Comparison of ENCODE assay signal across 8 cellular contexts in the genomic region with DNA sequence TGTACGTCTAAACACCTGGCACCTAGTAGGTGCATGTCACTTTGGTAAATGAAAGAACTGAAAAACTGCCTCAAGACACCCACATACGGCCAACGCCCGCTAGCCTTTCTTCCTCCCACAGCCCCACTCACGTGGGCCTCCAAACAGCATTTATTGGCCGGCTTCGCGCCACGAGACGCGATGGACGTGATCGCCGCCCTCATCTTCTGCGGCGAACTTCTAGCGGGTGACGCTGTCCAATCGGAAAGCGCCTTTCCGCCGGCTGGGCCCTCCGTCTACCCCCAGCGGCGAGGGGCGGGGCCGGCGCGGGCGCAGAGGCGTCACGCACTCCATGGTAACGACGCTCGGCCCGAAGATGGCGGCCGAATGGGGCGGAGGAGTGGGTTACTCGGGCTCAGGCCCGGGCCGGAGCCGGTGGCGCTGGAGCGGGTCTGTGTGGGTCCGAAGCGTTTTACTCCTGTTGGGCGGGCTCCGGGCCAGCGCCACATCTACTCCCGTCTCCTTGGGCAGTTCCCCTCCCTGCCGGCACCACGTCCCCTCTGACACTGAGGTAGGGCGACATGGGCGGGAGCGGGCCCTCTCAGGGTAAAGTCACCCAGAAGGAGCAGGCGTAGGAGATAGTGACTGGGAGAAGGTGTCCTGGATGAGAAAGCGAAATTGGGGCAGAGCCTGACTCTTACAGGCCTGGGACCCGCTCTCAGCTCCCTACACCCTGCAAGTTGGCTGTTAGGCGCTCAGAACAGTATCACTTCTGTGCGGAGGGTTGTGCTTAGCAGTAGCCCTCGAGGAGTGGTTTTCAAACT. TPM values are rescaled to one million over a fixed set of nuclear protein-coding genes. Genes with fewer than 3 reads are reported as not detected.
DNase-seq lines count a peak whose midpoint lies in the region; ATAC-seq, FAIRE-seq and TF ChIP-seq lines count a peak whose summit lies in the region.

TSS of gene LMLN (plus strand) at position 327 of the 803 bp plus-strand sequence. CDS start at position 356, 29 bp downstream.

- H2AFZ ChIP-seq in H1 (ENCODE audit: low read length): peak within 1 kb of the TSS; percentile 97

- DNase-seq in Caco-2 (peak; percentile 93 to 95), HTR-8/SVneo (ENCODE audit: insufficient read length, low spot score) (peak; percentile 92), NOMO-1 treated with DMSO at 0.1 percent for 48 hours (lab: John Stamatoyannopoulos, UW; ENCODE audit: unreplicated experiment) (peak; percentile 98), H1 (ENCODE audit: low read depth in 1 of 2, low spot score in 2 of 2) (peak; percentile 68 to 96), mesendoderm (peak; percentile 95)
- peak; percentile 97 for DNase-seq in activated CD8-positive, alpha-beta memory T cell treated with anti-CD3 and anti-CD28 coated beads, Interleukin-2, amount 10 ng/mL, durations not matched to agents 7 days and 5 days
- peak; percentile 93 for DNase-seq in stimulated activated CD8-positive, alpha-beta memory T cell treated with anti-CD3 and anti-CD28 coated beads, Interleukin-12 subunit alpha, Interleukin-12 subunit beta, amount 100 ng/mL, for 4 hours (ENCODE audit: low read depth)

- H4K8ac ChIP-seq in H1 (ENCODE audit: extremely low read depth, insufficient read depth, low read length) (peak within 1 kb of the TSS; percentile 35; the same call in 1 of the 2 replicates), mesendoderm (ENCODE audit: low read depth, low read length) (no peak within 1 kb of the TSS)

- peak within 1 kb of the TSS; percentile 86 for H3K27ac Mint-ChIP-seq in Caco-2 (ENCODE audit: unreplicated experiment)
- H3K27ac Mint-ChIP-seq in activated CD8-positive, alpha-beta memory T cell treated with anti-CD3 and anti-CD28 coated beads, Interleukin-2, amount 10 ng/mL, durations not matched to agents 7 days and 5 days: peak within 1 kb of the TSS; percentile 90

- no peaks in the 10 kb centered on the region for H3K79me1 ChIP-seq in H1 (ENCODE audit: low read depth, low read length)
- no peaks in the 10 kb centered on the region for H3K79me1 ChIP-seq in mesendoderm (ENCODE audit: low read length)

- no peak within 1 kb of the TSS for H2AK5ac ChIP-seq in H1 (ENCODE audit: low read depth, low read length)
- H2AK5ac ChIP-seq in mesendoderm (ENCODE audit: low read length): no peak within 1 kb of the TSS

- H3K4ac ChIP-seq in H1 (replicated peaks; ENCODE audit: insufficient read length, low read depth, low read length) (no peak within 1 kb of the TSS), mesendoderm (ENCODE audit: low read depth, low read length) (no peak within 1 kb of the TSS)

- H4K91ac ChIP-seq in H1 (replicated peaks; ENCODE audit: insufficient read length, low read length): no peak within 1 kb of the TSS

- peaks cover 11% of the 10 kb centered on the region for H3K4me1 Mint-ChIP-seq in Caco-2 (ENCODE audit: low read depth, unreplicated experiment)
- H3K4me1 Mint-ChIP-seq in activated CD8-positive, alpha-beta memory T cell treated with anti-CD3 and anti-CD28 coated beads, Interleukin-2, amount 10 ng/mL, durations not matched to agents 7 days and 5 days: peaks cover 47% of the 10 kb centered on the region

- FAIRE-seq in HTR-8/SVneo (lab: Jason Lieb, UNC): peak; percentile 84
- peak; percentile 32 for FAIRE-seq in H1 (lab: Jason Lieb, UNC)

- H4K5ac ChIP-seq in H1 (ENCODE audit: insufficient read length, low read depth, low read length) (no peak within 1 kb of the TSS), mesendoderm (ENCODE audit: low read length) (no peak within 1 kb of the TSS)

- H3K23me2 ChIP-seq in H1 (ENCODE audit: low read depth, low read length): peaks cover 9% of the 10 kb centered on the region

- ATAC-seq in GM21381 (IDR thresholded peaks at IDR 0.05; ENCODE audit: unreplicated experiment): peak; percentile 99
- ATAC-seq in activated CD8-positive, alpha-beta memory T cell treated with anti-CD3 and anti-CD28 coated beads, Interleukin-2, amount 10 ng/mL, durations not matched to agents 7 days and 5 days: peak; percentile 94

- WGBS in H1 (ENCODE audit: extremely low coverage in 1 of 2, insufficient coverage in 1 of 2, insufficient read length in 1 of 2, insufficient replicate concordance in 2 of 2, low coverage in 1 of 2, low lambda C conversion rate in 2 of 2, missing lambda C conversion rate in 1 of 2), 2 experiments: 1% methylated on average over 58 of the region's 62 CpGs; no CpG with 5 or more reads in 1 of the 2 experiments
- no CpG with 5 or more reads among the region's 62 CpGs for WGBS in mesendoderm (ENCODE audit: extremely low coverage, insufficient coverage, low lambda C conversion rate)

- peak; percentile 79 for TF ChIP-seq POLR2A in H1 (IDR thresholded peaks at IDR 0.05; ENCODE audit: control extremely low read depth in 1 of 2, low read depth in 2 of 2, low read length in 2 of 2)

- H3K4me3 ChIP-seq in Caco-2 (ENCODE audit: low read depth, low read length): peak within 1 kb of the TSS; percentile 75
- H3K4me3 ChIP-seq in H1 (ENCODE audit: extremely low read depth in 1 of 4, insufficient read depth in 2 of 4, low read depth in 3 of 4, low read length in 4 of 4): peak within 1 kb of the TSS; percentile 57 to 85 (median 78)
- H3K4me3 ChIP-seq in mesendoderm (ENCODE audit: low read length): peak within 1 kb of the TSS; percentile 20

- no peak within 1 kb of the TSS for H2BK120ac ChIP-seq in H1 (replicated peaks; ENCODE audit: low read depth, low read length)
- H2BK120ac ChIP-seq in mesendoderm (ENCODE audit: low read depth, low read length): no peak within 1 kb of the TSS

- no peak for TF ChIP-seq RAD21 in H1 (IDR thresholded peaks at IDR 0.05 in 1 of 2, conservative IDR thresholded peaks at IDR 0.05 in 1 of 2; ENCODE audit: low read depth in 2 of 2, low read length in 2 of 2)

- no peak within 1 kb of the TSS for H3K14ac ChIP-seq in H1 (ENCODE audit: insufficient read length)

- no peak within 1 kb of the TSS for H2BK20ac ChIP-seq in H1 (ENCODE audit: low read length)

- CTCF ChIA-PET in Caco-2 (lab: Charles Lee): no interaction called here
- CTCF ChIA-PET in activated CD8-positive, alpha-beta memory T cell treated with anti-CD3 and anti-CD28 coated beads, Interleukin-2, amount 10 ng/mL, durations not matched to agents 7 days and 5 days (lab: Charles Lee): interaction anchor here (1.2 kb wide), 1 partner anchor 54 kb away, joined by 3 read pairs; no protein-coding TSS in a partner anchor
- CTCF ChIA-PET in H1 (lab: Charles Lee; ENCODE audit: partially characterized antibody): no interaction called here

- H3K18ac ChIP-seq in H1 (ENCODE audit: extremely low read depth, low read length) (no peak within 1 kb of the TSS), mesendoderm (ENCODE audit: low read length) (no peak within 1 kb of the TSS)

- H3K4me2 ChIP-seq in H1 (ENCODE audit: insufficient read depth in 1 of 2, low read depth in 2 of 2, low read length in 2 of 2) (peak within 1 kb of the TSS; percentile 98 to 100), mesendoderm (ENCODE audit: low read length) (peak within 1 kb of the TSS; percentile 86)

- no peak within 1 kb of the TSS for H2BK5ac ChIP-seq in H1 (ENCODE audit: low read depth, low read length)
- no peak within 1 kb of the TSS for H2BK5ac ChIP-seq in mesendoderm (ENCODE audit: low read length)

- H2BK12ac ChIP-seq in H1 (ENCODE audit: low read depth, low read length): peak within 1 kb of the TSS; percentile 6; the same call in 1 of the 2 replicates

- peak within 1 kb of the TSS; percentile 47; the same call in 1 of the 2 replicates for H3K27ac ChIP-seq in H1 (ENCODE audit: low read depth, low read length)
- no peak within 1 kb of the TSS for H3K27ac ChIP-seq in mesendoderm (ENCODE audit: low read depth, low read length)

- no peak within 1 kb of the TSS for H3K23ac ChIP-seq in H1 (ENCODE audit: insufficient read length)
- no peak within 1 kb of the TSS for H3K23ac ChIP-seq in mesendoderm (ENCODE audit: low read length)

- H3K27me3 ChIP-seq in Caco-2 (replicated peaks; ENCODE audit: control insufficient read depth, insufficient read depth, low read length): no peaks in the 10 kb centered on the region
- H3K27me3 ChIP-seq in H1 (replicated peaks in 1 of 4; ENCODE audit: control insufficient read depth in 3 of 4, extremely low read depth in 1 of 4, insufficient read depth in 3 of 4, low read length in 3 of 4): no peaks in the 10 kb centered on the region; a peak in 1 of 7 replicates
- H3K27me3 ChIP-seq in mesendoderm (ENCODE audit: insufficient read depth, low read length, poor library complexity): no peaks in the 10 kb centered on the region

- H4K20me1 ChIP-seq in H1 (replicated peaks in 1 of 2; ENCODE audit: control insufficient read depth in 1 of 2, insufficient read depth in 2 of 2, low read length in 2 of 2): peaks cover 2 to 4% of the 10 kb centered on the region in 2 experiments

- no TSS peak for BruUV-seq in Caco-2 (replicated peaks; lab: Mats Ljungman, UMichigan)

- H3K36me3 ChIP-seq in Caco-2 (ENCODE audit: control insufficient read depth, insufficient read depth, low read length) (no peaks in the 10 kb centered on the region), H1 (ENCODE audit: control insufficient read depth in 2 of 4, insufficient read depth in 4 of 4, low read length in 3 of 4) (peaks cover 6 to 15% (median 11%) of the 10 kb centered on the region in 4 experiments; a peak in 7 of 8 replicates), mesendoderm (ENCODE audit: control insufficient read depth, insufficient read depth, low read length) (peaks cover 2% of the 10 kb centered on the region)

- H3K27me3 Mint-ChIP-seq in Caco-2 (ENCODE audit: insufficient read depth, unreplicated experiment): peaks cover 3% of the 10 kb centered on the region
- H3K27me3 Mint-ChIP-seq in activated CD8-positive, alpha-beta memory T cell treated with anti-CD3 and anti-CD28 coated beads, Interleukin-2, amount 10 ng/mL, durations not matched to agents 7 days and 5 days: peaks cover 12% of the 10 kb centered on the region

- POLR2A ChIA-PET in Caco-2 (lab: Charles Lee): no interaction called here
- POLR2A ChIA-PET in H1 (lab: Charles Lee; ENCODE audit: partially characterized antibody): interaction anchor here (7.6 kb wide), 1 partner anchor 9 kb away, joined by 69 read pairs; the partner anchor contains the start of gene RPL35A

- intact Hi-C loops in Caco-2 (cut with micrococcal nuclease; ENCODE audit: unreplicated experiment): loop anchor here (1.0 kb wide), 1 partner anchor 10 kb away; the partner anchor contains the start of gene RPL35A

- H2BK15ac ChIP-seq in H1 (ENCODE audit: low read length) (no peak within 1 kb of the TSS), mesendoderm (replicated peaks; ENCODE audit: low read depth) (no peak within 1 kb of the TSS)

- TF ChIP-seq CTCF in Caco-2 (IDR thresholded peaks at IDR 0.05; ENCODE audit: insufficient read depth in 1 of 2, low read depth in 1 of 2, low read length in 1 of 2, severe bottlenecking in 1 of 2, unreplicated experiment in 1 of 2) (no peak), H1 (IDR thresholded peaks at IDR 0.05; ENCODE audit: control extremely low read depth in 1 of 3, insufficient read depth in 1 of 3, low read depth in 1 of 3, low read length in 3 of 3) (no peak)

- H3K9ac ChIP-seq in H1 (replicated peaks in 1 of 4; ENCODE audit: extremely low read depth in 1 of 4, low read depth in 3 of 4, low read length in 3 of 4): peak within 1 kb of the TSS; percentile 72 to 76 (median 75)
- H3K9ac ChIP-seq in mesendoderm (ENCODE audit: low read length): peak within 1 kb of the TSS; percentile 75

- H3K4me1 ChIP-seq in Caco-2 (peaks cover 15% of the 10 kb centered on the region), H1 (replicated peaks in 1 of 4; ENCODE audit: control insufficient read depth in 3 of 4, insufficient read depth in 4 of 4, low read length in 3 of 4) (peaks cover 0 to 3% (median under 1%) of the 10 kb centered on the region in 4 experiments; a peak in 4 of 7 replicates), mesendoderm (ENCODE audit: control insufficient read depth, low read depth, low read length) (peaks cover 4% of the 10 kb centered on the region)

- TF ChIP-seq EP300 in H1 (IDR thresholded peaks at IDR 0.05; ENCODE audit: borderline replicate concordance in 1 of 2, low read depth in 2 of 2, low read length in 2 of 2): no peak

- H3K9me3 ChIP-seq in Caco-2 (no peaks in the 10 kb centered on the region), H1 (ENCODE audit: insufficient read depth in 2 of 2, low read depth in 1 of 2, low read length in 1 of 2) (no peaks in the 10 kb centered on the region)

- H3K79me2 ChIP-seq in H1 (ENCODE audit: control insufficient read depth in 1 of 2, insufficient read depth in 2 of 2, low read length in 2 of 2) (no peaks in the 10 kb centered on the region), mesendoderm (ENCODE audit: control insufficient read depth, insufficient read depth, low read length) (no peaks in the 10 kb centered on the region)

- peak within 1 kb of the TSS; percentile 49 for H3K56ac ChIP-seq in H1 (replicated peaks; ENCODE audit: insufficient read length, low read depth, low read length)
- H3K56ac ChIP-seq in mesendoderm (ENCODE audit: low read length): peak within 1 kb of the TSS; percentile 79

- peaks cover 40% of the 10 kb centered on the region for H3K36me3 Mint-ChIP-seq in Caco-2 (ENCODE audit: insufficient read depth, unreplicated experiment)
- H3K36me3 Mint-ChIP-seq in activated CD8-positive, alpha-beta memory T cell treated with anti-CD3 and anti-CD28 coated beads, Interleukin-2, amount 10 ng/mL, durations not matched to agents 7 days and 5 days: peaks cover 21% of the 10 kb centered on the region

- H3K9me3 Mint-ChIP-seq in Caco-2 (ENCODE audit: unreplicated experiment): no peaks in the 10 kb centered on the region
- H3K9me3 Mint-ChIP-seq in activated CD8-positive, alpha-beta memory T cell treated with anti-CD3 and anti-CD28 coated beads, Interleukin-2, amount 10 ng/mL, durations not matched to agents 7 days and 5 days (ENCODE audit: low read depth): no peaks in the 10 kb centered on the region

- H3K4me3 Mint-ChIP-seq in Caco-2 (ENCODE audit: unreplicated experiment): peak within 1 kb of the TSS; percentile 81
- H3K4me3 Mint-ChIP-seq in activated CD8-positive, alpha-beta memory T cell treated with anti-CD3 and anti-CD28 coated beads, Interleukin-2, amount 10 ng/mL, durations not matched to agents 7 days and 5 days: peak within 1 kb of the TSS; percentile 83

RNA-seq across cellular contexts. Expression of gene LMLN, which starts in this region (rescaled TPM):
- total RNA-seq in Caco-2 (2022): 2.4 and 2.5 TPM in 2 replicates
- total RNA-seq in activated CD8-positive, alpha-beta memory T cell treated with anti-CD3 and anti-CD28 coated beads, Interleukin-2, amount 10 ng/mL, durations not matched to agents 7 days and 5 days: 1 to 10 TPM; 1.5 to 1.7 TPM
- total RNA-seq in H1 (2021; fragmentation: NEBNext Ultra II Directional; extraction: Animal tissue kit (Norgen Biotek cat#: 25700)): 4.7 and 5.0 TPM in 2 replicates
- 3.0 and 3.9 TPM in 2 replicates for polyA plus RNA-seq in H1 (2011; rRNA removed)
- 3.7 TPM for polyA plus RNA-seq in H1 (2011; cell fraction: cytosol; rRNA removed)
- 5.5 TPM for polyA plus RNA-seq in H1 (2011; cell fraction: nucleus; rRNA removed)
- polyA plus RNA-seq in H1 (2012, experiment 1 of 2): 2.5 to 4.5 TPM (median 2.7 TPM) in 4 replicates
- polyA plus RNA-seq in H1 (2012, experiment 2 of 2): 0.14 TPM
- 4.5 TPM for polyA plus RNA-seq in H1 (2013, experiment 1 of 2)
- polyA plus RNA-seq in H1 (2013, experiment 2 of 2): 4.3 TPM
- 4.9 and 8.3 TPM in 2 replicates for polyA minus RNA-seq in H1 (2011; rRNA and poly(A)+ RNA removed)
- polyA minus RNA-seq in H1 (2011; cell fraction: cytosol; rRNA and poly(A)+ RNA removed): 3.2 TPM
- polyA minus RNA-seq in H1 (2011; cell fraction: nucleus; rRNA and poly(A)+ RNA removed): 11.7 TPM
- 2.6 TPM for polyA plus RNA-seq in mesendoderm (2013, experiment 1 of 2)
- polyA plus RNA-seq in mesendoderm (2013, experiment 2 of 2): 2.3 TPM

Comparison
In these comparisons a context has a peak if more than half of its experiments do, and no peak if none do; other contexts are left out.
1. H3K4me3 ChIP-seq: peak in every context shown above with its lines; median percentile 78 in H1; 75 in Caco-2; 20 in mesendoderm.